Comparison of ENCODE assay signal across 13 cellular contexts in the genomic region with DNA sequence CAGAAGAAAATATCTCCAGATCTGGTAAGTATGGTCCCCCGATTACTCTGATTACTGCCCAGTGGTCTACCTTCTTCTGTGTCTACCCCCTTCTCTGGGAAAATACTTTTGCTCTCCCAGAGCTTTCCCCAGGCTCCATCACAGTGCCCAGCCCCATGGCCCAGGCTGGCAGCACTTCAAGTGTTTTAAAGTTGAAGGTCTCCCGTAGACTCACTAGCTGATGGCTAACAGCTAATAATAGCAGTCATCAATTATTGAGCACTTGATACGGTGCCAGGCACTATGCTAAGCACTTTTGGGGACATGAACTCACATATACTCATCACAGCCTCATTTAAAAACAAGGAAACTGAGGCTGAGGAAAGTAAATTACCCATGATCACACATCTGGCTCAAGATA. TPM values are rescaled to one million over a fixed set of nuclear protein-coding genes. Genes with fewer than 3 reads are reported as not detected.
A peak's percentile ranks its signal among the peaks of the same experiment; 100 is the strongest.
DNase-seq lines count a peak whose midpoint lies in the region; ATAC-seq, FAIRE-seq and TF ChIP-seq lines count a peak whose summit lies in the region.
"Had no signal": no experiment of that assay in that cellular context is flagged by ENCODE, and none has a peak within 500 bp of the region (broad histone marks: within the 10 kb centered on the region; RNA-seq: fewer than 3 reads in every experiment).

No MANE protein-coding gene starts in this region.

- peaks cover 97% of the 10 kb centered on the region for H3K79me2 ChIP-seq in astrocyte (ENCODE audit: insufficient read depth, low read length)
- peaks cover 10% of the 10 kb centered on the region; the same call in 1 of the 2 replicates for H3K79me2 ChIP-seq in MM.1S (ENCODE audit: low read length)

- FAIRE-seq in astrocyte (lab: Jason Lieb, UNC), result no peak
- FAIRE-seq: HTR-8/SVneo, TTC549 had no signal

- H3K36me3 ChIP-seq in astrocyte (ENCODE audit: insufficient read depth, low read length) (no peaks in the 10 kb centered on the region), liver (ENCODE audit: control insufficient read depth in 4 of 4, insufficient read depth in 3 of 4, low read depth in 1 of 4, low read length in 3 of 4) (peaks cover 0 to 7% (median 3%) of the 10 kb centered on the region in 4 donors), subcutaneous abdominal adipose tissue (ENCODE audit: control insufficient read depth in 5 of 5, insufficient read depth in 5 of 5, low read length in 5 of 5) (peaks cover 2 to 14% (median 8%) of the 10 kb centered on the region in 5 donors), MM.1S (replicated peaks; ENCODE audit: insufficient read depth, low read length) (no peaks in the 10 kb centered on the region)

- ATAC-seq in activated CD4-positive, alpha-beta T cell treated with anti-CD3 and anti-CD28 coated beads for 36 hours, result no peak
- no peak for ATAC-seq in HG02763 (IDR thresholded peaks at IDR 0.05; ENCODE audit: unreplicated experiment)
- no peak for ATAC-seq in HG03108 (IDR thresholded peaks at IDR 0.05; ENCODE audit: unreplicated experiment)

- no peak for DNase-seq in activated CD4-positive, alpha-beta T cell treated with anti-CD3 and anti-CD28 coated beads for 36 hours
- DNase-seq in activated CD4-positive, alpha-beta T cell treated with anti-CD3 and anti-CD28 coated beads, Interleukin-2, amount 50 U/mL, for 48 hours, result no peak
- DNase-seq in astrocyte (ENCODE audit: low read depth) (no peak), MM.1S (no peak)
- DNase-seq: activated effector memory CD4-positive, alpha-beta T cell treated with anti-CD3 and anti-CD28 coated beads, Interleukin-2, amount 50 U/mL, for 16 hours; cortex of kidney; NCI-H1694 had no signal

- H3K36me3 Mint-ChIP-seq in activated CD4-positive, alpha-beta T cell treated with anti-CD3 and anti-CD28 coated beads for 36 hours (ENCODE audit: low read depth), result peaks cover 5% of the 10 kb centered on the region
- H3K36me3 Mint-ChIP-seq in astrocyte (ENCODE audit: low read depth, unreplicated experiment), result peaks cover 16% of the 10 kb centered on the region

- H3K4me1 ChIP-seq in astrocyte (ENCODE audit: insufficient read depth, low read length) (peaks cover 32% of the 10 kb centered on the region), liver (ENCODE audit: control insufficient read depth in 4 of 4, insufficient read depth in 4 of 4, low read length in 3 of 4) (peaks cover 8 to 57% (median 42%) of the 10 kb centered on the region in 4 donors), subcutaneous abdominal adipose tissue (ENCODE audit: control insufficient read depth in 5 of 5, insufficient read depth in 5 of 5, low read length in 5 of 5) (peaks cover 22 to 85% (median 79%) of the 10 kb centered on the region in 5 donors), MM.1S (ENCODE audit: low read length) (no peaks in the 10 kb centered on the region)

- H3K9me3 Mint-ChIP-seq in activated CD4-positive, alpha-beta T cell treated with anti-CD3 and anti-CD28 coated beads for 36 hours (ENCODE audit: low read depth), result no peaks in the 10 kb centered on the region
- peaks cover 2% of the 10 kb centered on the region for H3K9me3 Mint-ChIP-seq in astrocyte (ENCODE audit: unreplicated experiment)

- no peak overlapping the region for H3K9ac ChIP-seq in astrocyte (ENCODE audit: low read length)
- H3K9ac ChIP-seq in liver (ENCODE audit: low read depth in 1 of 2, low read length in 2 of 2), result no peak overlapping the region
- peak overlapping the region in 3 of 5 donors; percentile 11 to 61 (median 41) for H3K9ac ChIP-seq in subcutaneous abdominal adipose tissue (ENCODE audit: low read length in 5 of 5)
- H3K9ac ChIP-seq in MM.1S (ENCODE audit: low read length), result no peak overlapping the region

- TF ChIP-seq RAD21 in liver (IDR thresholded peaks at IDR 0.05), result no peak

- peaks cover 17% of the 10 kb centered on the region for H3K4me1 Mint-ChIP-seq in activated CD4-positive, alpha-beta T cell treated with anti-CD3 and anti-CD28 coated beads for 36 hours
- peaks cover 41% of the 10 kb centered on the region for H3K4me1 Mint-ChIP-seq in astrocyte (ENCODE audit: low read depth, unreplicated experiment)

- H3K27ac Mint-ChIP-seq in activated CD4-positive, alpha-beta T cell treated with anti-CD3 and anti-CD28 coated beads for 36 hours, result peak overlapping the region; percentile 49
- peak overlapping the region; percentile 97 for H3K27ac Mint-ChIP-seq in astrocyte (ENCODE audit: unreplicated experiment)

- TF ChIP-seq CTCF in astrocyte (IDR thresholded peaks at IDR 0.05; ENCODE audit: insufficient read depth, low read depth, low read length) (no peak), liver (IDR thresholded peaks at IDR 0.05; ENCODE audit: low read depth, low read length, missing input control) (no peak), MM.1S (IDR thresholded peaks at IDR 0.05; ENCODE audit: low read length) (no peak)

- H3K4me3 ChIP-seq in astrocyte (ENCODE audit: insufficient read depth, low read depth, low read length), result no peak overlapping the region
- no peak overlapping the region for H3K4me3 ChIP-seq in liver (ENCODE audit: low read depth in 1 of 3, low read length in 3 of 3)
- peak overlapping the region in 1 of 5 donors; percentile 24 for H3K4me3 ChIP-seq in subcutaneous abdominal adipose tissue (ENCODE audit: low read depth in 1 of 5, low read length in 5 of 5)
- no peak overlapping the region for H3K4me3 ChIP-seq in MM.1S (ENCODE audit: low read length)

- H3K9me3 ChIP-seq in astrocyte (ENCODE audit: insufficient read depth, low read depth, low read length) (no peaks in the 10 kb centered on the region), liver (ENCODE audit: control insufficient read depth in 4 of 4, low read length in 3 of 4) (no peaks in the 10 kb centered on the region), subcutaneous abdominal adipose tissue (ENCODE audit: control insufficient read depth in 5 of 5, low read length in 5 of 5) (no peaks in the 10 kb centered on the region), MM.1S (replicated peaks; ENCODE audit: insufficient read depth, low read length) (no peaks in the 10 kb centered on the region)

- intact Hi-C loops in activated CD4-positive, alpha-beta T cell treated with anti-CD3 and anti-CD28 coated beads for 36 hours (cut with DNase I, micrococcal nuclease), result no loop called here

- no peak overlapping the region for H2AFZ ChIP-seq in astrocyte (ENCODE audit: low read depth, low read length)
- H2AFZ ChIP-seq in MM.1S (ENCODE audit: low read length), result no peak overlapping the region

- no peaks in the 10 kb centered on the region for H3F3A ChIP-seq in MM.1S (ENCODE audit: insufficient read depth, low read length)

- no peaks in the 10 kb centered on the region for H3K9me2 ChIP-seq in MM.1S (replicated peaks; ENCODE audit: insufficient read depth, low read length)

- H3K4me2 ChIP-seq in astrocyte (ENCODE audit: low read length) (peak overlapping the region; percentile 37), MM.1S (ENCODE audit: low read depth, low read length) (no peak overlapping the region)

- WGBS in liver, result 49% methylated on average over 3 of the region's 3 CpGs

- H3K27me3 ChIP-seq in astrocyte (ENCODE audit: insufficient read depth, low read length), result no peaks in the 10 kb centered on the region
- no peaks in the 10 kb centered on the region for H3K27me3 ChIP-seq in liver (ENCODE audit: control insufficient read depth in 4 of 4, insufficient read depth in 4 of 4, low read length in 3 of 4)
- H3K27me3 ChIP-seq in subcutaneous abdominal adipose tissue (ENCODE audit: control insufficient read depth in 5 of 5, insufficient read depth in 4 of 5, low read length in 5 of 5), result no peaks in the 10 kb centered on the region
- no peaks in the 10 kb centered on the region for H3K27me3 ChIP-seq in MM.1S (replicated peaks; ENCODE audit: insufficient read depth, low read length)

- CTCF ChIA-PET in activated CD4-positive, alpha-beta T cell treated with anti-CD3 and anti-CD28 coated beads for 36 hours (lab: Charles Lee), result interaction anchor here (0.7 to 2.3 kb wide), 3 partner anchors 16 to 419 kb away, joined by 3 to 16 read pairs (median 3); no protein-coding TSS in a partner anchor

- H3K27ac ChIP-seq in astrocyte (ENCODE audit: low read depth, low read length), result peak overlapping the region; percentile 91
- peak overlapping the region; percentile 11 to 40 for H3K27ac ChIP-seq in liver (ENCODE audit: low read depth in 1 of 2, low read length in 2 of 2)
- peak overlapping the region; percentile 71 for H3K27ac ChIP-seq in subcutaneous abdominal adipose tissue (ENCODE audit: low read depth, low read length)
- H3K27ac ChIP-seq in MM.1S (ENCODE audit: low read length), result no peak overlapping the region

- H3K4me3 Mint-ChIP-seq in activated CD4-positive, alpha-beta T cell treated with anti-CD3 and anti-CD28 coated beads for 36 hours, result no peak overlapping the region
- no peak overlapping the region for H3K4me3 Mint-ChIP-seq in astrocyte (ENCODE audit: unreplicated experiment)

- POLR2A ChIA-PET in activated CD4-positive, alpha-beta T cell treated with anti-CD3 and anti-CD28 coated beads for 36 hours (lab: Charles Lee), result no interaction called here

- no peaks in the 10 kb centered on the region for H3K27me3 Mint-ChIP-seq in activated CD4-positive, alpha-beta T cell treated with anti-CD3 and anti-CD28 coated beads for 36 hours
- no peaks in the 10 kb centered on the region for H3K27me3 Mint-ChIP-seq in astrocyte (ENCODE audit: low read depth, unreplicated experiment)

- H4K20me1 ChIP-seq in astrocyte (ENCODE audit: insufficient read depth, low read length) (peaks cover 44% of the 10 kb centered on the region), MM.1S (ENCODE audit: insufficient read depth, low read length) (no peaks in the 10 kb centered on the region)

TF ChIP-seq in liver, 16 proteins besides CTCF, POLR2A, EP300 and RAD21:
- TF ChIP-seq HNF4A (conservative IDR thresholded peaks at IDR 0.05) (no peak), TAF1 (conservative IDR thresholded peaks at IDR 0.05) (no peak), HNF4G (IDR thresholded peaks at IDR 0.05) (no peak), RXRA (IDR thresholded peaks at IDR 0.05) (peak; percentile 12 to 62), ATF3 (IDR thresholded peaks at IDR 0.05) (no peak), YY1 (IDR thresholded peaks at IDR 0.05) (no peak), MAX (IDR thresholded peaks at IDR 0.05) (no peak), JUND (IDR thresholded peaks at IDR 0.05) (no peak)

RNA-seq across cellular contexts. Expression of gene DCUN1D3, which starts 33.4 kb away (rescaled TPM):
- 1 to 10 TPM; 4.2 to 5.1 TPM for total RNA-seq in activated CD4-positive, alpha-beta T cell treated with anti-CD3 and anti-CD28 coated beads for 36 hours
- total RNA-seq in astrocyte (33.0 and 34.0 TPM in 2 replicates), liver (10 to 100 TPM in 1 of 2 donors, 1 to 10 TPM in 1; 4.9 to 16.8 TPM)
- 1 to 10 TPM; 2.7 to 4.6 TPM for polyA plus RNA-seq in liver

RNA-seq across cellular contexts. Expression of gene LYRM1, which starts 33.8 kb away (rescaled TPM):
- total RNA-seq in activated CD4-positive, alpha-beta T cell treated with anti-CD3 and anti-CD28 coated beads for 36 hours, result 10 to 100 TPM; 24.7 to 29.5 TPM
- total RNA-seq in astrocyte, result 23.0 and 24.1 TPM in 2 replicates
- 10 to 100 TPM; 33.2 to 49.5 TPM for total RNA-seq in liver
- polyA plus RNA-seq in liver, result 10 to 100 TPM; 52.0 to 57.3 TPM

Comparison
In these comparisons a context has a peak if more than half of its experiments do, and no peak if none do; other contexts are left out.
1. H3K9ac ChIP-seq: peak in subcutaneous abdominal adipose tissue (3 of 5); none in astrocyte (single experiment), liver (0 of 2) and MM.1S (single experiment).